Comparison of ENCODE assay signal across 9 cellular contexts in genomic region chr17:35879748-35880654, GRCh38. TPM values are rescaled to one million over a fixed set of nuclear protein-coding genes. Genes with fewer than 3 reads are reported as not detected.
DNase-seq lines count a peak whose midpoint lies in the region; ATAC-seq and TF ChIP-seq lines count a peak whose summit lies in the region.
"Had no signal": no experiment of that assay in that cellular context is flagged by ENCODE, and none has a peak within 500 bp of the region (broad histone marks: within the 10 kb centered on the region; RNA-seq: fewer than 3 reads in every experiment).

Gene CCL5, minus strand, starts transcription at chr17:35880360.

- H3K27me3 ChIP-seq in CD4-positive, CD25-positive, alpha-beta regulatory T cell (ENCODE audit: control insufficient read depth, insufficient read depth, low read length), result no peaks in the 10 kb centered on the region
- H3K27me3 ChIP-seq in tibial nerve, result no peaks in the 10 kb centered on the region

- peak; percentile 64 to 82 for ATAC-seq in CD4-positive, CD25-positive, alpha-beta regulatory T cell (ENCODE audit: low read depth in 2 of 2)
- ATAC-seq in HG03175 (IDR thresholded peaks at IDR 0.05; ENCODE audit: unreplicated experiment), result peak; percentile 84

- peaks cover 0 to 2% (median 0%) of the 10 kb centered on the region in 7 donors for H3K9me3 Mint-ChIP-seq in CD4-positive, CD25-positive, alpha-beta regulatory T cell

- no peaks in the 10 kb centered on the region for H3K36me3 ChIP-seq in CD4-positive, CD25-positive, alpha-beta regulatory T cell (ENCODE audit: control insufficient read depth, insufficient read depth, low read length)
- no peaks in the 10 kb centered on the region for H3K36me3 ChIP-seq in tibial nerve

- H3K9me3 ChIP-seq in CD4-positive, CD25-positive, alpha-beta regulatory T cell (ENCODE audit: control insufficient read depth in 2 of 2, low read length in 2 of 2), result no peaks in the 10 kb centered on the region
- H3K9me3 ChIP-seq in tibial nerve, result no peaks in the 10 kb centered on the region

- WGBS in tibial nerve, 2 donors, result 60 to 68% methylated on average over 11 of the region's 11 CpGs

- H3K27ac Mint-ChIP-seq in CD4-positive, CD25-positive, alpha-beta regulatory T cell, result peak within 1 kb of the TSS; percentile 9 to 53 (median 15)

- no peaks in the 10 kb centered on the region for H3K27me3 Mint-ChIP-seq in CD4-positive, CD25-positive, alpha-beta regulatory T cell

- peak; percentile 88 for TF ChIP-seq POLR2A in GM19193 (IDR thresholded peaks at IDR 0.05; ENCODE audit: extremely low read depth, insufficient read depth, insufficient read length)
- no peak for TF ChIP-seq POLR2A in tibial nerve (IDR thresholded peaks at IDR 0.05)

- peak within 1 kb of the TSS; percentile 44 to 82 (median 72) for H3K4me3 Mint-ChIP-seq in CD4-positive, CD25-positive, alpha-beta regulatory T cell

- no peak for TF ChIP-seq EP300 in tibial nerve (IDR thresholded peaks at IDR 0.05)

- H3K4me1 ChIP-seq in CD4-positive, CD25-positive, alpha-beta regulatory T cell (ENCODE audit: control insufficient read depth, insufficient read depth, low read length, poor library complexity, severe bottlenecking), result peaks cover 4% of the 10 kb centered on the region
- H3K4me1 ChIP-seq in tibial nerve, result no peaks in the 10 kb centered on the region

- no peak within 1 kb of the TSS for H3K27ac ChIP-seq in CD4-positive, CD25-positive, alpha-beta regulatory T cell (ENCODE audit: insufficient read depth, low read length, poor library complexity, severe bottlenecking)
- H3K27ac ChIP-seq in tibial nerve, result peak within 1 kb of the TSS in 1 of 4 donors; percentile 34

- H3K36me3 Mint-ChIP-seq in CD4-positive, CD25-positive, alpha-beta regulatory T cell, result no peaks in the 10 kb centered on the region

- peaks cover 5 to 23% (median 13%) of the 10 kb centered on the region in 4 donors for H3K4me1 Mint-ChIP-seq in CD4-positive, CD25-positive, alpha-beta regulatory T cell

- no peak for TF ChIP-seq CTCF in tibial nerve (IDR thresholded peaks at IDR 0.05)

- DNase-seq in CD4-positive, CD25-positive, alpha-beta regulatory T cell, result peak in 1 of 3 donors; percentile 82
- DNase-seq in UCSD-AML1 (lab: John Stamatoyannopoulos, UW; ENCODE audit: unreplicated experiment) (peak; percentile 47), iris pigment epithelial cell (ENCODE audit: low read depth) (peak; percentile 56), DMS114 treated with DMSO at 0.1 percent for 48 hours (lab: John Stamatoyannopoulos, UW; ENCODE audit: unreplicated experiment) (no peak), SK-N-DZ (ENCODE audit: low spot score) (no peak), tibial nerve (ENCODE audit: low spot score in 2 of 2) (no peak)

- peak within 1 kb of the TSS; percentile 75 for H3K4me3 ChIP-seq in CD4-positive, CD25-positive, alpha-beta regulatory T cell (ENCODE audit: low read depth, low read length)
- no peak within 1 kb of the TSS for H3K4me3 ChIP-seq in tibial nerve

RNA-seq across cellular contexts. Expression of gene CCL5, which starts in this region (rescaled TPM):
- total RNA-seq in CD4-positive, CD25-positive, alpha-beta regulatory T cell, result 25.8 TPM
- 10 to 100 TPM in 1 of 4 donors, 1 to 10 TPM in 3; 4.7 to 12.4 (median 5.4) TPM for polyA plus RNA-seq in CD4-positive, CD25-positive, alpha-beta regulatory T cell
- polyA plus RNA-seq in SK-N-DZ (2014; cell fraction: cytosol; rRNA removed), result not detected in 2 replicates
- polyA plus RNA-seq in SK-N-DZ (2014; cell fraction: nucleus; rRNA removed), result not detected in 2 replicates
- total RNA-seq in tibial nerve, result 1 to 10 TPM in 3 of 4 donors, not detected in 1; 1.1 to 3.8 (median 1.4) TPM
- total RNA-seq: epithelial cell of proximal tubule had no signal

Comparison
In these comparisons a context has a peak if more than half of its experiments do, and no peak if none do; other contexts are left out.
1. DNase-seq: peak in UCSD-AML1 (single experiment) and iris pigment epithelial cell (single experiment); none in DMS114 treated with DMSO at 0.1 percent for 48 hours (single experiment), SK-N-DZ (single experiment) and tibial nerve (0 of 2).